In the genomic region with DNA sequence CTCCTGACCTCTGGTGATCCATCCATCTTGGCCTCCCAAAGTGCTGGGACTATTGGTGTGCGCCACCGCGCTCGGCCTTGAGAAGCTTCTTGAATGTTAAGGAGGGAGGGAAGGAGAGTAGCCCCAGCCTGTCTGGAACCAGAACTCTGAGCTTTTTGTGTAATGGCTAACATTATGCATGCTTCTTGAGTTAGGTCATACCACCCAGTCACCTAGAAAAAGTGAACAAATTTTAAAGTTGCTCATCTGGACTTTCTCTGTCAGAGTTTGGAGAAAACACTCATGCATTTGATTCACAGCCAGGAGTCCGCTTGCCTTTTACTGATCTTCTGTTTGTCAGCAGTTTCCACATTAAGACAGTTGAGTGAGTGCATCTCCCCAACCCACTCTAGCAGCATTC, we compare ENCODE assay signal across 10 cellular contexts.
DNase-seq lines count a peak whose midpoint lies in the region; ATAC-seq and TF ChIP-seq lines count a peak whose summit lies in the region.
"Had no signal": no experiment of that assay in that cellular context is flagged by ENCODE, and none has a peak within 500 bp of the region (broad histone marks: within the 10 kb centered on the region; RNA-seq: fewer than 3 reads in every experiment).

No MANE protein-coding gene starts in this region.

- in situ Hi-C loops in Caki2 (cut with HindIII; ENCODE audit: low pct_unique_long_range_greater_than_20kb, low sequenced_read_pairs) = no loop called here

- TF ChIP-seq CTCF in fibroblast of lung (conservative IDR thresholded peaks at IDR 0.05 in 1 of 2, IDR thresholded peaks at IDR 0.05 in 1 of 2; ENCODE audit: low read depth in 1 of 2, low read length in 2 of 2) = no peak

- H3K36me3 ChIP-seq in fibroblast of lung (ENCODE audit: control insufficient read depth, insufficient read depth, low read length) = peaks cover 2% of the 10 kb centered on the region

- peak overlapping the region; percentile 63 for H3K27ac ChIP-seq in fibroblast of lung (ENCODE audit: insufficient read depth, low read length)
- H3K27ac ChIP-seq: tibial nerve had no signal

- no peak overlapping the region for H3K9ac ChIP-seq in fibroblast of lung (ENCODE audit: insufficient read depth, low read length)

- no peaks in the 10 kb centered on the region for H3K27me3 ChIP-seq in fibroblast of lung (ENCODE audit: control insufficient read depth, insufficient read depth, low read length)
- H3K27me3 ChIP-seq: tibial nerve had no signal

- peaks cover 11% of the 10 kb centered on the region for H3K4me1 ChIP-seq in fibroblast of lung (ENCODE audit: control insufficient read depth, extremely low read depth, insufficient read depth, low read length)

- H3K9me3 ChIP-seq in fibroblast of lung (ENCODE audit: control insufficient read depth, insufficient read depth, low read depth, low read length) = no peaks in the 10 kb centered on the region
- H3K9me3 ChIP-seq: tibial nerve had no signal

- peaks cover 2% of the 10 kb centered on the region for H4K20me1 ChIP-seq in fibroblast of lung (ENCODE audit: control insufficient read depth, extremely low read depth, insufficient read depth, low read length)

- peaks cover 14% of the 10 kb centered on the region for H3K79me2 ChIP-seq in fibroblast of lung (ENCODE audit: control insufficient read depth, insufficient read depth, low read length)

- DNase-seq in Caki2 (ENCODE audit: low read depth) (peak; percentile 19), RPMI7951 (ENCODE audit: low read depth) (peak; percentile 73), fibroblast of lung (ENCODE audit: low read depth in 2 of 2) (peak; percentile 74 to 95), posterior vena cava (ENCODE audit: low spot score) (peak; percentile 78), left ventricle myocardium superior (no peak), NCI-H1417 treated with DMSO at 0.1 percent for 48 hours (lab: John Stamatoyannopoulos, UW) (no peak)
- DNase-seq in activated naive CD4-positive, alpha-beta T cell treated with anti-CD3 and anti-CD28 coated beads, Interleukin-2, amount 50 U/mL, for 16 hours = no peak
- DNase-seq: OCI-M1 had no signal

- H2AFZ ChIP-seq in fibroblast of lung (ENCODE audit: low read length) = no peak overlapping the region

- intact Hi-C loops in posterior vena cava (cut with DNase I) = no loop called here
- intact Hi-C loops in left ventricle myocardium superior (cut with micrococcal nuclease) = no loop called here

- H3K4me2 ChIP-seq in fibroblast of lung (ENCODE audit: extremely low read depth, insufficient read depth, low read length) = no peak overlapping the region

- no peak overlapping the region for H3K4me3 ChIP-seq in fibroblast of lung (replicated peaks in 1 of 4; ENCODE audit: control extremely low read depth in 1 of 4, insufficient read depth in 1 of 4, low read depth in 3 of 4, low read length in 4 of 4)
- H3K4me3 ChIP-seq: tibial nerve had no signal

- ATAC-seq in left ventricle myocardium superior (no peak), GM19463 (IDR thresholded peaks at IDR 0.05; ENCODE audit: unreplicated experiment) (no peak)

Comparison
In these comparisons a context has a peak if more than half of its experiments do, and no peak if none do; other contexts are left out.
1. DNase-seq: peak in Caki2 (single experiment), RPMI7951 (single experiment), fibroblast of lung (2 of 2) and posterior vena cava (single experiment); none in activated naive CD4-positive, alpha-beta T cell treated with anti-CD3 and anti-CD28 coated beads, Interleukin-2, amount 50 U/mL, for 16 hours (single experiment), left ventricle myocardium superior (single experiment) and NCI-H1417 treated with DMSO at 0.1 percent for 48 hours (single experiment).